In the genomic region with DNA sequence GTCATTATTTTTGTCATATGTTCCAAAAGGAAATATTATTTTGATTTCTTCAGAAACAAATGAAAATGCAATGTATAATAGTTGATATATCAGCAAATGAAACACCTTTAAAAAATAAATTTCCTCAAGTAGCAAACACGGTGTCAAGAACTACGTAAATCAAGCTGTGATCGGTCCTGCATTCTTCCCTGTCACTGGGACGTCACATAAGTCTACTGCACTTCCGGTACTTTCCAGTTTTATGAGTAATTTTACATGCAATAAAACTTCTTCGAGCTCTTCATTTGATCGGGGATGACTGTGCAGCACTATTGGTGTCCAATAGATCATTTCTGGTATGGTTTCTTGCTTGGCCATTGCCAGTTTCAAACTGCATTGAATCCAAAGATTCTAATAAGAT, we compare ENCODE assay signal across 17 cellular contexts.
"Had no signal": no experiment of that assay in that cellular context is flagged by ENCODE, and none has a peak within 500 bp of the region (broad histone marks: within the 10 kb centered on the region; RNA-seq: fewer than 3 reads in every experiment).

No MANE protein-coding gene starts in this region.

- H3K27ac Mint-ChIP-seq: activated naive CD4-positive, alpha-beta T cell treated with anti-CD3 and anti-CD28 coated beads, Interleukin-2, amount 50 U/mL, for 72 hours; natural killer cell treated with Interleukin-12 subunit alpha and Interleukin-12 subunit beta and Interleukin-15 and Interleukin-18, amount 100 ng/mL, for 72 hours had no signal

- H3K4me3 ChIP-seq: adrenal gland, breast epithelium, coronary artery, sigmoid colon, thyroid gland had no signal

- H3K4me1 ChIP-seq: adrenal gland, breast epithelium, sigmoid colon, thyroid gland had no signal

- ATAC-seq: activated naive CD4-positive, alpha-beta T cell treated with anti-CD3 and anti-CD28 coated beads, Interleukin-2, amount 50 U/mL, for 72 hours; left cardiac atrium; natural killer cell treated with Interleukin-12 subunit alpha and Interleukin-12 subunit beta and Interleukin-15 and Interleukin-18, amount 100 ng/mL, for 72 hours had no signal

- FAIRE-seq: astrocyte had no signal

- H3K27ac ChIP-seq: adrenal gland, breast epithelium, coronary artery, neutrophil, sigmoid colon, thyroid gland had no signal

- H3K4me3 Mint-ChIP-seq: natural killer cell treated with Interleukin-12 subunit alpha and Interleukin-12 subunit beta and Interleukin-15 and Interleukin-18, amount 100 ng/mL, for 72 hours had no signal

- H3K36me3 ChIP-seq: adrenal gland, breast epithelium, neutrophil, sigmoid colon, thyroid gland had no signal

- H3K9me3 ChIP-seq: adrenal gland, breast epithelium, neutrophil, sigmoid colon, thyroid gland had no signal

- DNase-seq: activated CD4-positive, alpha-beta T cell treated with anti-CD3 and anti-CD28 coated beads, Interleukin-2, amount 50 U/mL, for 4 hours; activated gamma-delta T cell treated with Interleukin-2 at 50 U/mL for 16 hours; adrenal gland; erythroblast; left cardiac atrium; sigmoid colon; stimulated activated CD4-positive, alpha-beta T cell treated with anti-CD3 and anti-CD28 coated beads, Interleukin-12 subunit alpha, Interleukin-12 subunit beta, amount 100 ng/mL, for 4 hours; stimulated activated CD4-positive, alpha-beta T cell treated with anti-CD3 and anti-CD28 coated beads, Interleukin-1b, Interleukin-23, amount 100 ng/mL, for 48 hours; stimulated activated CD8-positive, alpha-beta memory T cell treated with anti-CD3 and anti-CD28 coated beads, Interleukin-4, amount 100 ng/mL, for 48 hours; stimulated activated naive CD4-positive, alpha-beta T cell treated with Interleukin-2 at 50 U/mL for 16 hours; thyroid gland had no signal

- H3K27me3 Mint-ChIP-seq: natural killer cell treated with Interleukin-12 subunit alpha and Interleukin-12 subunit beta and Interleukin-15 and Interleukin-18, amount 100 ng/mL, for 72 hours had no signal

- H3K27me3 ChIP-seq: adrenal gland, breast epithelium, neutrophil, sigmoid colon, thyroid gland had no signal
